Comparison of ENCODE assay signal across 1 cellular context in genomic region chr15:59686389-59686788, GRCh38.
A peak's percentile ranks its signal among the peaks of the same experiment; 100 is the strongest.
TF ChIP-seq lines count a peak whose summit lies in the region.

No MANE protein-coding gene starts in this region.

TF ChIP-seq in HepG2, 621 proteins besides CTCF, POLR2A, EP300 and RAD21 (continued from another document):
- TF ChIP-seq, protein P1, sequence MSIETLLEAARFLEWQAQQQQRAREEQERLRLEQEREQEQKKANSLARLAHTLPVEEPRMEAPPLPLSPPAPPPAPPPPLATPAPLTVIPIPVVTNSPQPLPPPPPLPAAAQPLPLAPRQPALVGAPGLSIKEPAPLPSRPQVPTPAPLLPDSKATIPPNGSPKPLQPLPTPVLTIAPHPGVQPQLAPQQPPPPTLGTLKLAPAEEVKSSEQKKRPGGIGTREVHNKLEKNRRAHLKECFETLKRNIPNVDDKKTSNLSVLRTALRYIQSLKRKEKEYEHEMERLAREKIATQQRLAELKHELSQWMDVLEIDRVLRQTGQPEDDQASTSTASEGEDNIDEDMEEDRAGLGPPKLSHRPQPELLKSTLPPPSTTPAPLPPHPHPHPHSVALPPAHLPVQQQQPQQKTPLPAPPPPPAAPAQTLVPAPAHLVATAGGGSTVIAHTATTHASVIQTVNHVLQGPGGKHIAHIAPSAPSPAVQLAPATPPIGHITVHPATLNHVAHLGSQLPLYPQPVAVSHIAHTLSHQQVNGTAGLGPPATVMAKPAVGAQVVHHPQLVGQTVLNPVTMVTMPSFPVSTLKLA (IDR thresholded peaks at IDR 0.05) = peak; percentile 88
- TF ChIP-seq ZNF790 (CRISPR knock-in tag; IDR thresholded peaks at IDR 0.05; ENCODE audit: borderline replicate concordance) (no peak), ZSCAN9 (CRISPR knock-in tag; IDR thresholded peaks at IDR 0.05; ENCODE audit: borderline replicate concordance) (no peak), NR2C2 (CRISPR knock-in tag; IDR thresholded peaks at IDR 0.05; ENCODE audit: borderline replicate concordance) (no peak)
